In the genomic region with DNA sequence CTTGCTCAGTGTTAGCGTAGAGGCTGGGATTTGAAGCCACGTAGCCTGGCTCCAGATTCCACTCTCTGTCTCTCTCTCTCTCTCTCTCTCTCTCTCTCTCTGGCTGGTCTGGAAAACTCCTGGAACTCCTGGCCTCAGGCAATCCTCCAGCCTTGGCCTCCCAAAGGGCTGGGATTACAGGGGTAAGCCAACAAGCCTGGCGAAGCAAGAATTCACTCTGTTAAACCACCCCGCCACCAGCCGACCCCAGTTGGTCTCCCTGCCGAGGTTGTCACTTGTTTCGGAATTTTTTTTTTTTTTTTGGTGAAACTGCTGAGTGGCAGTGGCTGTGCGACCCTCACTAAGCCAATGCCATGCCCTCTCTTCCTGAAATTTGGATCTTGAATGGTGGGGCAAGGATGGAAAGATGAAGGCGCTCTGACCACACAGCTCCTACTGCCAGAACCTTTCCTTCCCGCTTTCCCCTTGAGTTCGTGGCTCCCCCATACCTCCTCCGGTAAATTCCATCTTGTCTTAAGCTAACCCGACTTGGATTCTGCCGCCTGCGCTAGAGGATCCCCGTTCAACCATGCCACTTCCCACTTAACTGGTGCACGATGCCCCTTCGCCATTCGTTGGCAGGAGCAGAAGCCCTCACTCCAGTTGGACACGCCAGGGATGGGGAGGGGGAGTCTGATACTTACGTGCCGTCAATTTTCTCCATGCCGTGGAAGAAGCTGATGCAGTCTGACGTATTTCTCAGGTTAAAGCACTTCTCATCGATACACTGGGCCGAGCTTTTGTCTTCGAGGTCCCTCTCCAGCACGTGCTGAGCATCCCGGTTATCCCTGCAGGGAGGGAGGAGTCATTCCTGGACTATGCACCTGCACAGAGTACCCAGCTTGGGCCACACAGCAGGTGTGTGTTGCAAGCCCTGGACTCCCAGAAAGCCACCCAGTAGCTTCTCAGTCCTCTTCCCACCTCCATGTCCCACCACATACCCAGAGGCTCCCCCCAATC, we compare ENCODE assay signal across 1 cellular context.
TF ChIP-seq lines count a peak whose summit lies in the region.

No MANE protein-coding gene starts in this region.

TF ChIP-seq in HepG2, 621 proteins besides CTCF, POLR2A, EP300 and RAD21 (continues in another document):
- no peak for TF ChIP-seq ZNF766 (CRISPR knock-in tag; IDR thresholded peaks at IDR 0.05; ENCODE audit: borderline replicate concordance)
- TF ChIP-seq, protein P1, sequence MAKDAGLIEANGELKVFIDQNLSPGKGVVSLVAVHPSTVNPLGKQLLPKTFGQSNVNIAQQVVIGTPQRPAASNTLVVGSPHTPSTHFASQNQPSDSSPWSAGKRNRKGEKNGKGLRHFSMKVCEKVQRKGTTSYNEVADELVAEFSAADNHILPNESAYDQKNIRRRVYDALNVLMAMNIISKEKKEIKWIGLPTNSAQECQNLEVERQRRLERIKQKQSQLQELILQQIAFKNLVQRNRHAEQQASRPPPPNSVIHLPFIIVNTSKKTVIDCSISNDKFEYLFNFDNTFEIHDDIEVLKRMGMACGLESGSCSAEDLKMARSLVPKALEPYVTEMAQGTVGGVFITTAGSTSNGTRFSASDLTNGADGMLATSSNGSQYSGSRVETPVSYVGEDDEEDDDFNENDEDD (CRISPR knock-in tag; IDR thresholded peaks at IDR 0.05; ENCODE audit: borderline replicate concordance): peak; percentile 58; the same call in 1 of the 2 replicates
- TF ChIP-seq, protein P2, sequence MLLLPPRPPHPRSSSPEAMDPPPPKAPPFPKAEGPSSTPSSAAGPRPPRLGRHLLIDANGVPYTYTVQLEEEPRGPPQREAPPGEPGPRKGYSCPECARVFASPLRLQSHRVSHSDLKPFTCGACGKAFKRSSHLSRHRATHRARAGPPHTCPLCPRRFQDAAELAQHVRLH (CRISPR knock-in tag; IDR thresholded peaks at IDR 0.05; ENCODE audit: borderline replicate concordance, low read depth): no peak
- TF ChIP-seq NKX3-1 (CRISPR knock-in tag; IDR thresholded peaks at IDR 0.05): 0 out of 2 replicates have a peak, but pooled peaks have one; percentile 32
- TF ChIP-seq PHF21A (CRISPR knock-in tag; IDR thresholded peaks at IDR 0.05): 0 out of 2 replicates have a peak, but pooled peaks have one; percentile 28
- 0 out of 2 replicates have a peak, but pooled peaks have one; percentile 21 for TF ChIP-seq ZNF780A (CRISPR knock-in tag; IDR thresholded peaks at IDR 0.05)
- TF ChIP-seq RXRA (CRISPR knock-in tag; IDR thresholded peaks at IDR 0.05): no peak
- TF ChIP-seq ZNF589 (CRISPR knock-in tag; conservative IDR thresholded peaks at IDR 0.05): peak; percentile 52; the same call in 1 of the 2 replicates
- peak; percentile 69 for TF ChIP-seq SALL1 (CRISPR knock-in tag; IDR thresholded peaks at IDR 0.05)
- TF ChIP-seq, protein P3, sequence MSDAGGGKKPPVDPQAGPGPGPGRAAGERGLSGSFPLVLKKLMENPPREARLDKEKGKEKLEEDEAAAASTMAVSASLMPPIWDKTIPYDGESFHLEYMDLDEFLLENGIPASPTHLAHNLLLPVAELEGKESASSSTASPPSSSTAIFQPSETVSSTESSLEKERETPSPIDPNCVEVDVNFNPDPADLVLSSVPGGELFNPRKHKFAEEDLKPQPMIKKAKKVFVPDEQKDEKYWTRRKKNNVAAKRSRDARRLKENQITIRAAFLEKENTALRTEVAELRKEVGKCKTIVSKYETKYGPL (CRISPR knock-in tag; IDR thresholded peaks at IDR 0.05): no peak
- TF ChIP-seq BORCS8-MEF2B (CRISPR knock-in tag; IDR thresholded peaks at IDR 0.05): peak; percentile 73
- TF ChIP-seq ZMYM3 (CRISPR knock-in tag; IDR thresholded peaks at IDR 0.05): peak; percentile 52; the same call in 1 of the 2 replicates
- 0 out of 2 replicates have a peak, but pooled peaks have one; percentile 43 for TF ChIP-seq TMF1 (CRISPR knock-in tag; IDR thresholded peaks at IDR 0.05; ENCODE audit: low read depth)
- no peak for TF ChIP-seq MTF1 (CRISPR knock-in tag; IDR thresholded peaks at IDR 0.05)
- TF ChIP-seq, protein P4, sequence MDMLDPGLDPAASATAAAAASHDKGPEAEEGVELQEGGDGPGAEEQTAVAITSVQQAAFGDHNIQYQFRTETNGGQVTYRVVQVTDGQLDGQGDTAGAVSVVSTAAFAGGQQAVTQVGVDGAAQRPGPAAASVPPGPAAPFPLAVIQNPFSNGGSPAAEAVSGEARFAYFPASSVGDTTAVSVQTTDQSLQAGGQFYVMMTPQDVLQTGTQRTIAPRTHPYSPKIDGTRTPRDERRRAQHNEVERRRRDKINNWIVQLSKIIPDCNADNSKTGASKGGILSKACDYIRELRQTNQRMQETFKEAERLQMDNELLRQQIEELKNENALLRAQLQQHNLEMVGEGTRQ (IDR thresholded peaks at IDR 0.05; ENCODE audit: low read depth, low read length): no peak
- TF ChIP-seq, protein P4 (CRISPR knock-in tag; IDR thresholded peaks at IDR 0.05; ENCODE audit: borderline replicate concordance): no peak
- TF ChIP-seq BHLHE40 (IDR thresholded peaks at IDR 0.05; ENCODE audit: low read length): peak; percentile 74
- TF ChIP-seq, protein P5, sequence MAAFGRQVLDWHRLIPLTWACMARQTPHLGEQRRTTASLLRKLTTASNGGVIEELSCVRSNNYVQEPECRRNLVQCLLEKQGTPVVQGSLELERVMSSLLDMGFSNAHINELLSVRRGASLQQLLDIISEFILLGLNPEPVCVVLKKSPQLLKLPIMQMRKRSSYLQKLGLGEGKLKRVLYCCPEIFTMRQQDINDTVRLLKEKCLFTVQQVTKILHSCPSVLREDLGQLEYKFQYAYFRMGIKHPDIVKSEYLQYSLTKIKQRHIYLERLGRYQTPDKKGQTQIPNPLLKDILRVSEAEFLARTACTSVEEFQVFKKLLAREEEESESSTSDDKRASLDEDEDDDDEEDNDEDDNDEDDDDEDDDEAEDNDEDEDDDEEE (CRISPR knock-in tag; IDR thresholded peaks at IDR 0.05): no peak
- TF ChIP-seq, protein P6, sequence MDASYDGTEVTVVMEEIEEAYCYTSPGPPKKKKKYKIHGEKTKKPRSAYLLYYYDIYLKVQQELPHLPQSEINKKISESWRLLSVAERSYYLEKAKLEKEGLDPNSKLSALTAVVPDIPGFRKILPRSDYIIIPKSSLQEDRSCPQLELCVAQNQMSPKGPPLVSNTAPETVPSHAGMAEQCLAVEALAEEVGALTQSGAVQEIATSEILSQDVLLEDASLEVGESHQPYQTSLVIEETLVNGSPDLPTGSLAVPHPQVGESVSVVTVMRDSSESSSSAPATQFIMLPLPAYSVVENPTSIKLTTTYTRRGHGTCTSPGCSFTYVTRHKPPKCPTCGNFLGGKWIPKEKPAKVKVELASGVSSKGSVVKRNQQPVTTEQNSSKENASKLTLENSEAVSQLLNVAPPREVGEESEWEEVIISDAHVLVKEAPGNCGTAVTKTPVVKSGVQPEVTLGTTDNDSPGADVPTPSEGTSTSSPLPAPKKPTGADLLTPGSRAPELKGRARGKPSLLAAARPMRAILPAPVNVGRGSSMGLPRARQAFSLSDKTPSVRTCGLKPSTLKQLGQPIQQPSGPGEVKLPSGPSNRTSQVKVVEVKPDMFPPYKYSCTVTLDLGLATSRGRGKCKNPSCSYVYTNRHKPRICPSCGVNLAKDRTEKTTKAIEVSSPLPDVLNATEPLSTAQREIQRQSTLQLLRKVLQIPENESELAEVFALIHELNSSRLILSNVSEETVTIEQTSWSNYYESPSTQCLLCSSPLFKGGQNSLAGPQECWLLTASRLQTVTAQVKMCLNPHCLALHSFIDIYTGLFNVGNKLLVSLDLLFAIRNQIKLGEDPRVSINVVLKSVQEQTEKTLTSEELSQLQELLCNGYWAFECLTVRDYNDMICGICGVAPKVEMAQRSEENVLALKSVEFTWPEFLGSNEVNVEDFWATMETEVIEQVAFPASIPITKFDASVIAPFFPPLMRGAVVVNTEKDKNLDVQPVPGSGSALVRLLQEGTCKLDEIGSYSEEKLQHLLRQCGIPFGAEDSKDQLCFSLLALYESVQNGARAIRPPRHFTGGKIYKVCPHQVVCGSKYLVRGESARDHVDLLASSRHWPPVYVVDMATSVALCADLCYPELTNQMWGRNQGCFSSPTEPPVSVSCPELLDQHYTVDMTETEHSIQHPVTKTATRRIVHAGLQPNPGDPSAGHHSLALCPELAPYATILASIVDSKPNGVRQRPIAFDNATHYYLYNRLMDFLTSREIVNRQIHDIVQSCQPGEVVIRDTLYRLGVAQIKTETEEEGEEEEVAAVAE (CRISPR knock-in tag; IDR thresholded peaks at IDR 0.05; ENCODE audit: borderline replicate concordance): no peak
- peak; percentile 65; the same call in 1 of the 2 replicates for TF ChIP-seq EED (CRISPR knock-in tag; IDR thresholded peaks at IDR 0.05)
- TF ChIP-seq, protein P7, sequence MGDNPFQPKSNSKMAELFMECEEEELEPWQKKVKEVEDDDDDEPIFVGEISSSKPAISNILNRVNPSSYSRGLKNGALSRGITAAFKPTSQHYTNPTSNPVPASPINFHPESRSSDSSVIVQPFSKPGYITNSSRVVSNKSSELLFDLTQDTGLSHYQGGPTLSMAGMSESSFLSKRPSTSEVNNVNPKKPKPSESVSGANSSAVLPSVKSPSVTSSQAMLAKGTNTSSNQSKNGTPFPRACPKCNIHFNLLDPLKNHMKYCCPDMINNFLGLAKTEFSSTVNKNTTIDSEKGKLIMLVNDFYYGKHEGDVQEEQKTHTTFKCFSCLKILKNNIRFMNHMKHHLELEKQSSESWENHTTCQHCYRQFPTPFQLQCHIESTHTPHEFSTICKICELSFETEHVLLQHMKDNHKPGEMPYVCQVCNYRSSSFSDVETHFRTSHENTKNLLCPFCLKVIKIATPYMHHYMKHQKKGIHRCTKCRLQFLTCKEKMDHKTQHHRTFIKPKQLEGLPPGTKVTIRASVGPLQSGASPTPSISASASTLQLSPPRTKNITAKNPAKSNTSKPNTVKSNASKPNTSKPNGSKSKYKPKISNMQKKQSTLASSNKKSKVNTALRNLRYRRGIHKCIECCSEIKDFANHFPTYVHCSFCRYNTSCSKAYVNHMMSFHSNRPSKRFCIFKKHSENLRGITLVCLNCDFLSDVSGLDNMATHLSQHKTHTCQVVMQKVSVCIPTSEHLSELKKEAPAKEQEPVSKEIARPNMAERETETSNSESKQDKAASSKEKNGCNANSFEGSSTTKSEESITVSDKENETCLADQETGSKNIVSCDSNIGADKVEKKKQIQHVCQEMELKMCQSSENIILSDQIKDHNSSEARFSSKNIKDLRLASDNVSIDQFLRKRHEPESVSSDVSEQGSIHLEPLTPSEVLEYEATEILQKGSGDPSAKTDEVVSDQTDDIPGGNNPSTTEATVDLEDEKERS (CRISPR knock-in tag; IDR thresholded peaks at IDR 0.05): 0 out of 2 replicates have a peak, but pooled peaks have one; percentile 36
- TF ChIP-seq HOXA3 (CRISPR knock-in tag; IDR thresholded peaks at IDR 0.05): peak; percentile 36; the same call in 1 of the 2 replicates
- TF ChIP-seq ZZZ3 (CRISPR knock-in tag; IDR thresholded peaks at IDR 0.05; ENCODE audit: borderline replicate concordance): no peak
- TF ChIP-seq CREB1 (IDR thresholded peaks at IDR 0.05): no peak
- no peak for TF ChIP-seq CREB1 (CRISPR knock-in tag; IDR thresholded peaks at IDR 0.05)
- no peak for TF ChIP-seq NRL (CRISPR knock-in tag; IDR thresholded peaks at IDR 0.05; ENCODE audit: borderline replicate concordance)
- no peak for TF ChIP-seq ZNF253 (CRISPR knock-in tag; IDR thresholded peaks at IDR 0.05; ENCODE audit: borderline replicate concordance)
- TF ChIP-seq SP5 (CRISPR knock-in tag; IDR thresholded peaks at IDR 0.05; ENCODE audit: borderline replicate concordance, low read depth): peak; percentile 37; the same call in 1 of the 2 replicates
- TF ChIP-seq ATF7-NPFF (CRISPR knock-in tag; IDR thresholded peaks at IDR 0.05; ENCODE audit: low read depth): no peak
- TF ChIP-seq HDAC1 (CRISPR knock-in tag; IDR thresholded peaks at IDR 0.05): no peak
- TF ChIP-seq, protein P8, sequence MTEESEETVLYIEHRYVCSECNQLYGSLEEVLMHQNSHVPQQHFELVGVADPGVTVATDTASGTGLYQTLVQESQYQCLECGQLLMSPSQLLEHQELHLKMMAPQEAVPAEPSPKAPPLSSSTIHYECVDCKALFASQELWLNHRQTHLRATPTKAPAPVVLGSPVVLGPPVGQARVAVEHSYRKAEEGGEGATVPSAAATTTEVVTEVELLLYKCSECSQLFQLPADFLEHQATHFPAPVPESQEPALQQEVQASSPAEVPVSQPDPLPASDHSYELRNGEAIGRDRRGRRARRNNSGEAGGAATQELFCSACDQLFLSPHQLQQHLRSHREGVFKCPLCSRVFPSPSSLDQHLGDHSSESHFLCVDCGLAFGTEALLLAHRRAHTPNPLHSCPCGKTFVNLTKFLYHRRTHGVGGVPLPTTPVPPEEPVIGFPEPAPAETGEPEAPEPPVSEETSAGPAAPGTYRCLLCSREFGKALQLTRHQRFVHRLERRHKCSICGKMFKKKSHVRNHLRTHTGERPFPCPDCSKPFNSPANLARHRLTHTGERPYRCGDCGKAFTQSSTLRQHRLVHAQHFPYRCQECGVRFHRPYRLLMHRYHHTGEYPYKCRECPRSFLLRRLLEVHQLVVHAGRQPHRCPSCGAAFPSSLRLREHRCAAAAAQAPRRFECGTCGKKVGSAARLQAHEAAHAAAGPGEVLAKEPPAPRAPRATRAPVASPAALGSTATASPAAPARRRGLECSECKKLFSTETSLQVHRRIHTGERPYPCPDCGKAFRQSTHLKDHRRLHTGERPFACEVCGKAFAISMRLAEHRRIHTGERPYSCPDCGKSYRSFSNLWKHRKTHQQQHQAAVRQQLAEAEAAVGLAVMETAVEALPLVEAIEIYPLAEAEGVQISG (CRISPR knock-in tag; IDR thresholded peaks at IDR 0.05): peak; percentile 51; the same call in 1 of the 2 replicates
- TF ChIP-seq TCF7 (IDR thresholded peaks at IDR 0.05; ENCODE audit: low read depth): 0 out of 2 replicates have a peak, but pooled peaks have one; percentile 4
- 0 out of 2 replicates have a peak, but pooled peaks have one; percentile 40 for TF ChIP-seq ARID2 (CRISPR knock-in tag; IDR thresholded peaks at IDR 0.05; ENCODE audit: borderline replicate concordance)
- TF ChIP-seq, protein P9, sequence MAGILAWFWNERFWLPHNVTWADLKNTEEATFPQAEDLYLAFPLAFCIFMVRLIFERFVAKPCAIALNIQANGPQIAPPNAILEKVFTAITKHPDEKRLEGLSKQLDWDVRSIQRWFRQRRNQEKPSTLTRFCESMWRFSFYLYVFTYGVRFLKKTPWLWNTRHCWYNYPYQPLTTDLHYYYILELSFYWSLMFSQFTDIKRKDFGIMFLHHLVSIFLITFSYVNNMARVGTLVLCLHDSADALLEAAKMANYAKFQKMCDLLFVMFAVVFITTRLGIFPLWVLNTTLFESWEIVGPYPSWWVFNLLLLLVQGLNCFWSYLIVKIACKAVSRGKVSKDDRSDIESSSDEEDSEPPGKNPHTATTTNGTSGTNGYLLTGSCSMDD (CRISPR knock-in tag; IDR thresholded peaks at IDR 0.05): no peak
- TF ChIP-seq ZNF547 (CRISPR knock-in tag; IDR thresholded peaks at IDR 0.05): no peak
- TF ChIP-seq POLR2AphosphoS2 (IDR thresholded peaks at IDR 0.05; ENCODE audit: low read depth, low read length): no peak
- no peak for TF ChIP-seq KLF11 (CRISPR knock-in tag; IDR thresholded peaks at IDR 0.05)
- TF ChIP-seq ZNF558 (CRISPR knock-in tag; IDR thresholded peaks at IDR 0.05; ENCODE audit: borderline replicate concordance): 0 out of 2 replicates have a peak, but pooled peaks have one; percentile 18
- 0 out of 2 replicates have a peak, but pooled peaks have one; percentile 42 for TF ChIP-seq ZFYVE20 (CRISPR knock-in tag; IDR thresholded peaks at IDR 0.05; ENCODE audit: borderline replicate concordance, low read depth)
- peak; percentile 43; the same call in 1 of the 2 replicates for TF ChIP-seq RNF2 (conservative IDR thresholded peaks at IDR 0.05; ENCODE audit: low read depth)
- TF ChIP-seq ZNF383 (CRISPR knock-in tag; IDR thresholded peaks at IDR 0.05; ENCODE audit: borderline replicate concordance): no peak
